11 cellular contexts compared by ENCODE assay signal in the genomic region with DNA sequence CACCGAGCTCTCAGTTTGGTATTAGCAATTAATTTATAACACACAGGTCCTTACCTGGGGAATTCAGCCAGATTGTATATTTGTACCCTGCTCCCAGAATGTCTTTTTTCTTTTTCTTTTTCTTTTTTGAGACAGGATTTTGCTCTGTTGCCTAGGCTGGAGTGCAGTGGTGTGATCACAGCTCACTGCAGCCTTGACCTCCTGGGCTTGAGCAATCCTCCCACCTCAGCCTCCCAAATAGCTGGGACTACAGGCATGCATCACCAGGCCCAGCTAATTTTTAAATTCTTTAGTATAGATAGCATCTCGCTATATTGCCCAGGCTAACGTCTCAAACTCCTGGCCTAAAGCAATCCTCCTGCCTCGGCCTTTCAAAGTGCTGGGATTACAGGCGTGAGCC. TPM values are rescaled to one million over a fixed set of nuclear protein-coding genes. Genes with fewer than 3 reads are reported as not detected.
"Had no signal": no experiment of that assay in that cellular context is flagged by ENCODE, and none has a peak within 500 bp of the region (broad histone marks: within the 10 kb centered on the region; RNA-seq: fewer than 3 reads in every experiment).

No MANE protein-coding gene starts in this region.

RNA-seq across cellular contexts. Expression of a gene that starts 14.5 kb away (rescaled TPM):
- total RNA-seq: T-helper 17 cell had no signal

RNA-seq across cellular contexts. Expression of a gene that starts 28.2 kb away (rescaled TPM):
- total RNA-seq: activated CD4-positive, alpha-beta memory T cell treated with anti-CD3 and anti-CD28 coated beads for 36 hours; activated CD4-positive, alpha-beta memory T cell treated with anti-CD3 and anti-CD28 coated beads, Interleukin-2, amount 10 ng/mL, durations not matched to agents 7 days and 5 days; activated CD4-positive, alpha-beta T cell treated with anti-CD3 and anti-CD28 coated beads for 36 hours; activated CD4-positive, alpha-beta T cell treated with anti-CD3 and anti-CD28 coated beads, Interleukin-2, amount 10 ng/mL, durations not matched to agents 24 days and 14 days; activated CD4-positive, alpha-beta T cell treated with anti-CD3 and anti-CD28 coated beads, Interleukin-2, amount 10 ng/mL, durations not matched to agents 7 days and 5 days; activated CD8-positive, alpha-beta memory T cell treated with anti-CD3 and anti-CD28 coated beads, Interleukin-2, amount 10 ng/mL, durations not matched to agents 7 days and 5 days; activated CD8-positive, alpha-beta T cell treated with anti-CD3 and anti-CD28 coated beads, Interleukin-2, amount 10 ng/mL, durations not matched to agents 7 days and 5 days; T-helper 1 cell treated with Interleukin-12 subunit alpha and Interleukin-12 subunit beta and Interleukin-4 antibody, amounts not matched to agents 30 ng/mL and 1 ng/mL, for 36 hours; T-helper 17 cell; T-helper 2 cell treated with Interferon-gamma antibody and Interleukin-4, amounts not matched to agents 100 ng/mL and 5 ng/mL, for 36 hours had no signal

RNA-seq across cellular contexts. Expression of a gene that starts 59.6 kb away (rescaled TPM):
- total RNA-seq: activated B cell treated with CpG ODN at 0.5 μM for 24 hours; activated CD4-positive, alpha-beta memory T cell treated with anti-CD3 and anti-CD28 coated beads for 36 hours; activated CD4-positive, alpha-beta T cell treated with anti-CD3 and anti-CD28 coated beads, Interleukin-2, amount 10 ng/mL, durations not matched to agents 24 days and 14 days; activated CD8-positive, alpha-beta memory T cell treated with anti-CD3 and anti-CD28 coated beads, Interleukin-2, amount 10 ng/mL, durations not matched to agents 7 days and 5 days had no signal
